Comparison of ENCODE assay signal across 17 cellular contexts in genomic region chr10:69364232-69364631, GRCh38. TPM values are rescaled to one million over a fixed set of nuclear protein-coding genes. Genes with fewer than 3 reads are reported as not detected.
DNase-seq lines count a peak whose midpoint lies in the region; ATAC-seq and TF ChIP-seq lines count a peak whose summit lies in the region.
"Had no signal": no experiment of that assay in that cellular context is flagged by ENCODE, and none has a peak within 500 bp of the region (broad histone marks: within the 10 kb centered on the region; RNA-seq: fewer than 3 reads in every experiment).

No MANE protein-coding gene starts in this region.

- DNase-seq in activated naive CD8-positive, alpha-beta T cell treated with anti-CD3 and anti-CD28 coated beads, Interleukin-2, amount 10 ng/mL, durations not matched to agents 7 days and 5 days = no peak
- no peak for DNase-seq in activated naive CD8-positive, alpha-beta T cell treated with anti-CD3 and anti-CD28 coated beads, Interleukin-2, amount 50 U/mL, for 24 hours
- DNase-seq in IMR-90 (no peak), endodermal cell (no peak), omental fat pad (ENCODE audit: low spot score) (no peak), NOMO-1 treated with dmso at 0.1 percent for 144 hours (lab: John Stamatoyannopoulos, UW; ENCODE audit: unreplicated experiment) (no peak), AG08396 (ENCODE audit: low spot score) (no peak)
- DNase-seq: effector CD4-positive, alpha-beta T cell; kidney glomerular epithelial cell; midbrain; NCI-H510A treated with DMSO at 0.1 percent for 48 hours; nucleus accumbens; stimulated activated CD4-positive, alpha-beta T cell treated with anti-CD3 and anti-CD28 coated beads, Interleukin-2, amount 100 ng/mL, for 48 hours had no signal

- ATAC-seq in activated naive CD8-positive, alpha-beta T cell treated with anti-CD3 and anti-CD28 coated beads, Interleukin-2, amount 10 ng/mL, durations not matched to agents 7 days and 5 days (ENCODE audit: low read depth) = no peak
- ATAC-seq in activated naive CD8-positive, alpha-beta T cell treated with anti-CD3 and anti-CD28 coated beads, Interleukin-2, amount 50 U/mL, for 24 hours = no peak
- no peak for ATAC-seq in IMR-90 (ENCODE audit: low read depth)
- ATAC-seq in omental fat pad (ENCODE audit: low FRiP score) = no peak
- ATAC-seq: HCT116, SK-N-SH treated with all-trans-retinoic acid at 6 μM for 48 hours had no signal

- no peaks in the 10 kb centered on the region for H3K9me3 ChIP-seq in IMR-90 (ENCODE audit: control insufficient read depth, insufficient read depth, low read length)
- no peaks in the 10 kb centered on the region for H3K9me3 ChIP-seq in endodermal cell (ENCODE audit: control insufficient read depth, low read length)
- H3K9me3 ChIP-seq in skeletal muscle tissue (ENCODE audit: control insufficient read depth in 3 of 3, low read length in 3 of 3) = no peaks in the 10 kb centered on the region

- H3K9me1 ChIP-seq in IMR-90 (ENCODE audit: insufficient read depth, low read length) = peaks cover 27% of the 10 kb centered on the region

- H3K14ac ChIP-seq in IMR-90 (replicated peaks; ENCODE audit: low read depth, low read length) = peak overlapping the region; percentile 40

- H2AK9ac ChIP-seq in IMR-90 (replicated peaks; ENCODE audit: low read depth, low read length, poor library complexity) = no peak overlapping the region

- H3K4me3 ChIP-seq in IMR-90 (ENCODE audit: insufficient read depth, low read depth, low read length) (no peak overlapping the region), endodermal cell (ENCODE audit: low read length) (no peak overlapping the region), skeletal muscle tissue (ENCODE audit: low read length in 3 of 3) (no peak overlapping the region)

- peaks cover 34% of the 10 kb centered on the region for H4K20me1 ChIP-seq in IMR-90 (ENCODE audit: insufficient read depth, low read length)

- no peak for TF ChIP-seq POLR2A in IMR-90 (IDR thresholded peaks at IDR 0.05; ENCODE audit: low read depth, low read length)

- intact Hi-C loops in IMR-90 (cut with micrococcal nuclease) = loop anchor here (5.0 kb wide), 1 partner anchor 47 kb away; no protein-coding TSS in a partner anchor

- no peak overlapping the region for H3K56ac ChIP-seq in IMR-90 (ENCODE audit: extremely low read depth, insufficient read depth, low read length)

- H3K27me3 ChIP-seq in IMR-90 (ENCODE audit: control insufficient read depth, insufficient read depth, low read length) (no peaks in the 10 kb centered on the region), endodermal cell (ENCODE audit: control insufficient read depth, insufficient read depth, low read length, poor library complexity, severe bottlenecking) (no peaks in the 10 kb centered on the region), skeletal muscle tissue (ENCODE audit: control insufficient read depth in 3 of 3, insufficient read depth in 3 of 3, low read length in 3 of 3) (no peaks in the 10 kb centered on the region)

- no TSS peak for BruUV-seq in IMR-90 (replicated peaks; lab: Mats Ljungman, UMichigan)

- TF ChIP-seq CTCF in IMR-90 (conservative IDR thresholded peaks at IDR 0.05; ENCODE audit: low read depth, low read length) = no peak
- peak; percentile 50 for TF ChIP-seq CTCF in endodermal cell (conservative IDR thresholded peaks at IDR 0.05)
- no peak for TF ChIP-seq CTCF in omental fat pad (IDR thresholded peaks at IDR 0.05)

- H2AK5ac ChIP-seq in IMR-90 (ENCODE audit: low read depth, low read length) = 0 out of 2 replicates have a peak overlapping the region, but pooled peaks have one; percentile 82

- no peak overlapping the region for H3K4me3 Mint-ChIP-seq in activated naive CD8-positive, alpha-beta T cell treated with anti-CD3 and anti-CD28 coated beads, Interleukin-2, amount 10 ng/mL, durations not matched to agents 7 days and 5 days
- no peak overlapping the region for H3K4me3 Mint-ChIP-seq in activated naive CD8-positive, alpha-beta T cell treated with anti-CD3 and anti-CD28 coated beads, Interleukin-2, amount 50 U/mL, for 24 hours
- H3K4me3 Mint-ChIP-seq in endodermal cell = no peak overlapping the region

- H3K79me1 ChIP-seq in IMR-90 (ENCODE audit: low read depth in 1 of 2, low read length in 2 of 2) = peaks cover 28 to 74% of the 10 kb centered on the region in 2 experiments

- no peak overlapping the region for H2BK15ac ChIP-seq in IMR-90 (ENCODE audit: low read depth, low read length)

- H3K4me1 Mint-ChIP-seq in activated naive CD8-positive, alpha-beta T cell treated with anti-CD3 and anti-CD28 coated beads, Interleukin-2, amount 10 ng/mL, durations not matched to agents 7 days and 5 days = peaks cover 34% of the 10 kb centered on the region
- peaks cover 20% of the 10 kb centered on the region for H3K4me1 Mint-ChIP-seq in activated naive CD8-positive, alpha-beta T cell treated with anti-CD3 and anti-CD28 coated beads, Interleukin-2, amount 50 U/mL, for 24 hours
- peaks cover 11% of the 10 kb centered on the region for H3K4me1 Mint-ChIP-seq in endodermal cell

- H3K27ac ChIP-seq in IMR-90 (ENCODE audit: insufficient read depth, low read length) (peak overlapping the region; percentile 1; the same call in 1 of the 2 replicates), endodermal cell (ENCODE audit: low read depth, low read length) (no peak overlapping the region), skeletal muscle tissue (ENCODE audit: low read depth, low read length) (peak overlapping the region; percentile 94)

- H3K36me3 Mint-ChIP-seq in activated naive CD8-positive, alpha-beta T cell treated with anti-CD3 and anti-CD28 coated beads, Interleukin-2, amount 10 ng/mL, durations not matched to agents 7 days and 5 days = peaks cover 16% of the 10 kb centered on the region
- H3K36me3 Mint-ChIP-seq in activated naive CD8-positive, alpha-beta T cell treated with anti-CD3 and anti-CD28 coated beads, Interleukin-2, amount 50 U/mL, for 24 hours (ENCODE audit: low read depth) = peaks cover 31% of the 10 kb centered on the region
- peaks cover 22% of the 10 kb centered on the region for H3K36me3 Mint-ChIP-seq in endodermal cell (ENCODE audit: low read depth)

- peak overlapping the region; percentile 9; the same call in 1 of the 2 replicates for H3K4me2 ChIP-seq in IMR-90 (ENCODE audit: low read depth, low read length)

- H2BK20ac ChIP-seq in IMR-90 (ENCODE audit: low read depth, low read length) = peak overlapping the region; percentile 50

- H3K9me3 Mint-ChIP-seq in activated naive CD8-positive, alpha-beta T cell treated with anti-CD3 and anti-CD28 coated beads, Interleukin-2, amount 10 ng/mL, durations not matched to agents 7 days and 5 days = no peaks in the 10 kb centered on the region
- no peaks in the 10 kb centered on the region for H3K9me3 Mint-ChIP-seq in activated naive CD8-positive, alpha-beta T cell treated with anti-CD3 and anti-CD28 coated beads, Interleukin-2, amount 50 U/mL, for 24 hours
- H3K9me3 Mint-ChIP-seq in endodermal cell = no peaks in the 10 kb centered on the region

- peaks cover 30% of the 10 kb centered on the region for H3K4me1 ChIP-seq in IMR-90 (ENCODE audit: control insufficient read depth, insufficient read depth, low read length)
- no peaks in the 10 kb centered on the region for H3K4me1 ChIP-seq in endodermal cell (ENCODE audit: control insufficient read depth, insufficient read depth, low read length)
- H3K4me1 ChIP-seq in skeletal muscle tissue (ENCODE audit: control insufficient read depth in 3 of 3, insufficient read depth in 3 of 3, low read length in 3 of 3) = peaks cover 53 to 73% (median 60%) of the 10 kb centered on the region in 3 donors

- POLR2A ChIA-PET in activated naive CD8-positive, alpha-beta T cell treated with anti-CD3 and anti-CD28 coated beads, Interleukin-2, amount 10 ng/mL, durations not matched to agents 7 days and 5 days (lab: Charles Lee) = interaction anchor here (4.3 kb wide), 1 partner anchor 47 kb away, joined by 13 read pairs; no protein-coding TSS in a partner anchor
- POLR2A ChIA-PET in IMR-90 (lab: Charles Lee; ENCODE audit: unreplicated experiment) = no interaction called here

- no CpG with 5 or more reads among the region's 6 CpGs for WGBS in IMR-90 (ENCODE audit: extremely low coverage in 2 of 2, insufficient read length in 1 of 2), 2 experiments
- WGBS in endodermal cell (ENCODE audit: insufficient coverage in 1 of 2, insufficient read length in 1 of 2), 2 experiments = 94 to 97% methylated on average over 6 of the region's 6 CpGs

- dilution Hi-C loops in IMR-90 (cut with HindIII; ENCODE audit: low sequenced_read_pairs, unreplicated experiment) = no loop called here

- CTCF ChIA-PET in IMR-90 (lab: Yijun Ruan, JAX) = no interaction called here

- H2BK120ac ChIP-seq in IMR-90 (ENCODE audit: low read depth, low read length) = no peak overlapping the region; the same call in 1 of the 2 replicates

- H3K9ac ChIP-seq in IMR-90 (ENCODE audit: low read depth, low read length) (no peak overlapping the region), endodermal cell (ENCODE audit: extremely low read depth, low read length, poor library complexity, severe bottlenecking) (no peak overlapping the region), skeletal muscle tissue (ENCODE audit: low read depth in 1 of 3, low read length in 3 of 3) (no peak overlapping the region)

- 0 out of 2 replicates have a peak overlapping the region, but pooled peaks have one; percentile 58 for H3K4ac ChIP-seq in IMR-90 (ENCODE audit: low read depth, low read length)

- no peak overlapping the region for H4K91ac ChIP-seq in IMR-90 (ENCODE audit: insufficient read depth, low read depth, low read length)

- H4K8ac ChIP-seq in IMR-90 (ENCODE audit: low read depth in 2 of 2, low read length in 2 of 2) = no peak overlapping the region

- H4K5ac ChIP-seq in IMR-90 (ENCODE audit: low read depth, low read length) = no peak overlapping the region

- peaks cover 26% of the 10 kb centered on the region for H3K36me3 ChIP-seq in IMR-90 (ENCODE audit: control insufficient read depth, insufficient read depth, low read length)
- H3K36me3 ChIP-seq in endodermal cell (ENCODE audit: control insufficient read depth, insufficient read depth, low read length) = peaks cover 9% of the 10 kb centered on the region
- peaks cover 16 to 33% (median 28%) of the 10 kb centered on the region in 3 donors for H3K36me3 ChIP-seq in skeletal muscle tissue (ENCODE audit: control insufficient read depth in 3 of 3, insufficient read depth in 3 of 3, low read length in 3 of 3)

- H3K27me3 Mint-ChIP-seq in activated naive CD8-positive, alpha-beta T cell treated with anti-CD3 and anti-CD28 coated beads, Interleukin-2, amount 10 ng/mL, durations not matched to agents 7 days and 5 days = no peaks in the 10 kb centered on the region
- no peaks in the 10 kb centered on the region for H3K27me3 Mint-ChIP-seq in activated naive CD8-positive, alpha-beta T cell treated with anti-CD3 and anti-CD28 coated beads, Interleukin-2, amount 50 U/mL, for 24 hours
- H3K27me3 Mint-ChIP-seq in endodermal cell (ENCODE audit: insufficient read depth) = no peaks in the 10 kb centered on the region

- peak overlapping the region; percentile 16 for H2BK5ac ChIP-seq in IMR-90 (ENCODE audit: low read depth, low read length, poor library complexity, severe bottlenecking)

- H2AFZ ChIP-seq in IMR-90 (replicated peaks; ENCODE audit: low read length, poor library complexity) = no peak overlapping the region

- no peak for TF ChIP-seq RAD21 in IMR-90 (IDR thresholded peaks at IDR 0.05; ENCODE audit: low read length)

- 0 out of 2 replicates have a peak overlapping the region, but pooled peaks have one; percentile 41 for H3K23ac ChIP-seq in IMR-90 (ENCODE audit: low read depth, low read length)

- no peak overlapping the region for H3K18ac ChIP-seq in IMR-90 (ENCODE audit: low read depth, low read length)

- in situ Hi-C loops in IMR-90 (cut with MboI; ENCODE audit: low sequenced_read_pairs) = no loop called here

- H3K27ac Mint-ChIP-seq in activated naive CD8-positive, alpha-beta T cell treated with anti-CD3 and anti-CD28 coated beads, Interleukin-2, amount 10 ng/mL, durations not matched to agents 7 days and 5 days = peak overlapping the region; percentile 62
- H3K27ac Mint-ChIP-seq in activated naive CD8-positive, alpha-beta T cell treated with anti-CD3 and anti-CD28 coated beads, Interleukin-2, amount 50 U/mL, for 24 hours = no peak overlapping the region
- H3K27ac Mint-ChIP-seq in endodermal cell = no peak overlapping the region

RNA-seq across cellular contexts. Expression of gene TACR2, which starts 52.5 kb away (rescaled TPM):
- total RNA-seq in activated naive CD8-positive, alpha-beta T cell treated with anti-CD3 and anti-CD28 coated beads, Interleukin-2, amount 10 ng/mL, durations not matched to agents 7 days and 5 days = not detected
- total RNA-seq in IMR-90 (2012; rRNA removed) (not detected in 2 replicates), endodermal cell (not detected), skeletal muscle tissue (not detected), omental fat pad (under 1 TPM in 3 of 4 donors, not detected in 1; 0.44 to 0.96 (median 0.74) TPM)
- not detected in 2 replicates for polyA plus RNA-seq in IMR-90 (2012; rRNA removed)
- polyA plus RNA-seq in IMR-90 (2012; cell fraction: cytosol; rRNA removed) = 0.03 TPM in 1 of 2 replicates, not detected in the other
- not detected in 2 replicates for polyA plus RNA-seq in IMR-90 (2012; cell fraction: nucleus; rRNA removed; ENCODE audit: low replicate concordance)
- polyA plus RNA-seq in endodermal cell (2013, experiment 1 of 2) = not detected
- not detected for polyA plus RNA-seq in endodermal cell (2013, experiment 2 of 2)
- total RNA-seq: HT1080 had no signal
